ENCODE assay signal across 24 cellular contexts in the genomic region with DNA sequence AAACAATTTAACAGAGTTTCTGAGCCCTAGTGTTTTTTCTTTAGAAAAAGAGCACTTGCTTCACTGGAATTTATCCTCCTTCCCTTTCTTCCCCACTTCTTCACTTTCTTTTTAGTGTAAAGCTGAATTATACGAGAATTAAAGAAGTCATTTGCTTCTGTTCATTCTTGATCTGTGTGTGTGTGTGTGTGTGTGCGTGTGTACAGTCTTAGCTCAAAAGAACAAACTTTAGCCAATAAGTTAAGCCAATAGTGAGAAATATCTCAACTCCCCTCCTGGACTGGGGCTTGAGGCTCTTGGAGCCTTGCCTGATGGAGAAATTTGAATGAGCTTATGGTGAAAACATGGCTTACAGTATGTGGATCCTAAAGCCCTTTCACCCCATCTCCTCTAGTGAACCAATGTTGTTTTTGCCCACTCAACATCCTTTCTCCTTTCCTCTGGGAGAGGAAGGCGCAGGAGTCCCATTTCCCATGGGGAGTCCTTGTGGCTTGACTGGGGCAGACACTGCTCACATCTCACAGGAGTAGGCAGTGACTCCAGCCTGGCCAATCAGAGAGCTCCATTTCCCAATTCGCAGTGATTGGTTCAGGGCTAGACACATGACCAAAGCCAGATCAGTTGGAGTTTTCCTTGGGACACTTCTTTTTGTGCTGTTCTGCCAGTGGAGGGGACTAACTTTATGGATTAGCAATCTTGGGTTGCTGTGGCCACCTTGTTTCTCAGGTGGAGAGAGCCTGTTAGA. TPM values are rescaled to one million over a fixed set of nuclear protein-coding genes. Genes with fewer than 3 reads are reported as not detected.
DNase-seq lines count a peak whose midpoint lies in the region; ATAC-seq, FAIRE-seq and TF ChIP-seq lines count a peak whose summit lies in the region.
"Had no signal": no experiment of that assay in that cellular context is flagged by ENCODE, and none has a peak within 500 bp of the region (broad histone marks: within the 10 kb centered on the region; RNA-seq: fewer than 3 reads in every experiment).

No MANE protein-coding gene starts in this region.

- H3K4me3 ChIP-seq in IMR-90 (ENCODE audit: insufficient read depth, low read depth, low read length) (no peak overlapping the region), adipocyte (ENCODE audit: low read length) (peak overlapping the region; percentile 75), fibroblast of the aortic adventitia (ENCODE audit: low read depth, low read length) (no peak overlapping the region)

- TF ChIP-seq POLR2A in GM12891 (IDR thresholded peaks at IDR 0.05; ENCODE audit: low read depth, low read length) (no peak), IMR-90 (IDR thresholded peaks at IDR 0.05; ENCODE audit: low read depth, low read length) (no peak)

- peak overlapping the region; percentile 54 for H2AFZ ChIP-seq in IMR-90 (replicated peaks; ENCODE audit: low read length, poor library complexity)
- H2AFZ ChIP-seq: parathyroid adenoma had no signal

- H2BK120ac ChIP-seq in IMR-90 (ENCODE audit: low read depth, low read length), result peak overlapping the region; percentile 60

- no peak overlapping the region for H3K4me2 ChIP-seq in IMR-90 (ENCODE audit: low read depth, low read length)

- no peak overlapping the region for H3K27ac ChIP-seq in IMR-90 (ENCODE audit: insufficient read depth, low read length)
- H3K27ac ChIP-seq: foreskin keratinocyte, parathyroid adenoma had no signal

- peak overlapping the region; percentile 55 for H2AK9ac ChIP-seq in IMR-90 (replicated peaks; ENCODE audit: low read depth, low read length, poor library complexity)

- H3K9me3 ChIP-seq in IMR-90 (ENCODE audit: control insufficient read depth, insufficient read depth, low read length) (no peaks in the 10 kb centered on the region), adipocyte (ENCODE audit: control insufficient read depth, low read length) (no peaks in the 10 kb centered on the region)
- H3K9me3 ChIP-seq: Caco-2 had no signal

- no peak for TF ChIP-seq CTCF in IMR-90 (conservative IDR thresholded peaks at IDR 0.05; ENCODE audit: low read depth, low read length)
- TF ChIP-seq CTCF in fibroblast of the aortic adventitia (IDR thresholded peaks at IDR 0.05; ENCODE audit: insufficient read depth, low read length), result no peak
- TF ChIP-seq CTCF in GM10248 (IDR thresholded peaks at IDR 0.05; ENCODE audit: control extremely low read depth, extremely low read depth, low read depth, missing control alignments), result no peak

- H3K9ac ChIP-seq in IMR-90 (ENCODE audit: low read depth, low read length) (no peak overlapping the region), adipocyte (ENCODE audit: low read length) (peak overlapping the region; percentile 12)
- H3K9ac ChIP-seq: parathyroid adenoma had no signal

- no peak for TF ChIP-seq RAD21 in IMR-90 (IDR thresholded peaks at IDR 0.05; ENCODE audit: low read length)

- peak overlapping the region; percentile 65; the same call in 1 of the 2 replicates for H2AK5ac ChIP-seq in IMR-90 (ENCODE audit: low read depth, low read length)

- peak overlapping the region; percentile 9 for H2BK5ac ChIP-seq in IMR-90 (ENCODE audit: low read depth, low read length, poor library complexity, severe bottlenecking)

- H3K36me3 ChIP-seq in IMR-90 (ENCODE audit: control insufficient read depth, insufficient read depth, low read length), result no peaks in the 10 kb centered on the region
- no peaks in the 10 kb centered on the region for H3K36me3 ChIP-seq in adipocyte (ENCODE audit: control insufficient read depth, insufficient read depth, low read length, severe bottlenecking)

- peak overlapping the region; percentile 12; the same call in 1 of the 2 replicates for H3K14ac ChIP-seq in IMR-90 (replicated peaks; ENCODE audit: low read depth, low read length)

- DNase-seq in GM12891 (ENCODE audit: insufficient read length, low spot score) (no peak), IMR-90 (no peak), adipocyte (ENCODE audit: low read depth) (no peak), fibroblast of the aortic adventitia (ENCODE audit: low read depth) (peak; percentile 25), GM10248 (ENCODE audit: extremely low spot score) (no peak), NCI-H1105 (lab: John Stamatoyannopoulos, UW) (no peak), DMS153 (lab: John Stamatoyannopoulos, UW) (no peak)
- DNase-seq: activated CD4-positive, alpha-beta memory T cell treated with anti-CD3 and anti-CD28 coated beads for 36 hours; activated naive CD4-positive, alpha-beta T cell treated with Interleukin-2 at 50 U/mL for 16 hours; activated T-cell treated with anti-CD3 and anti-CD28 coated beads for 4 hours; Caco-2; kidney; NCI-H1436; NCI-H526; stimulated activated CD4-positive, alpha-beta T cell treated with anti-CD3 and anti-CD28 coated beads, Interleukin-2, amount 100 ng/mL, for 24 hours; stimulated activated naive CD4-positive, alpha-beta T cell treated with Interleukin-2 at 50 U/mL for 16 hours; T-helper 1 cell had no signal

- in situ Hi-C loops in IMR-90 (cut with MboI; ENCODE audit: low sequenced_read_pairs), result no loop called here

- WGBS in IMR-90 (ENCODE audit: extremely low coverage in 2 of 2, insufficient read length in 1 of 2), 2 experiments, result 100% methylated on average over 2 of the region's 4 CpGs; no CpG with 5 or more reads in 1 of the 2 experiments

- peak overlapping the region; percentile 69 for H2BK20ac ChIP-seq in IMR-90 (ENCODE audit: low read depth, low read length)

- peak overlapping the region; percentile 16; the same call in 1 of the 2 replicates for H3K18ac ChIP-seq in IMR-90 (ENCODE audit: low read depth, low read length)

- H3K9me1 ChIP-seq in IMR-90 (ENCODE audit: insufficient read depth, low read length), result no peaks in the 10 kb centered on the region

- H4K8ac ChIP-seq in IMR-90 (ENCODE audit: low read depth in 2 of 2, low read length in 2 of 2), result peak overlapping the region; percentile 27 to 63; a peak in 2 of 4 replicates

- POLR2A ChIA-PET in IMR-90 (lab: Charles Lee; ENCODE audit: unreplicated experiment) (no interaction called here), GM10248 (lab: Yijun Ruan, JAX) (no interaction called here)

- no peaks in the 10 kb centered on the region for H3K27me3 ChIP-seq in IMR-90 (ENCODE audit: control insufficient read depth, insufficient read depth, low read length)
- H3K27me3 ChIP-seq in adipocyte (replicated peaks; ENCODE audit: control insufficient read depth, insufficient read depth, low read length), result no peaks in the 10 kb centered on the region
- H3K27me3 ChIP-seq: foreskin keratinocyte had no signal

- FAIRE-seq in GM12891 (lab: Jason Lieb, UNC), result peak; percentile 13
- FAIRE-seq: colon, kidney had no signal

- intact Hi-C loops in IMR-90 (cut with micrococcal nuclease), result loop anchor here (2.0 kb wide), 1 partner anchor 17 kb away; a partner anchor contains a TSS

- peaks cover 4% of the 10 kb centered on the region; the same call in 1 of the 2 replicates for H3K4me1 ChIP-seq in IMR-90 (ENCODE audit: control insufficient read depth, insufficient read depth, low read length)
- H3K4me1 ChIP-seq in adipocyte (ENCODE audit: control insufficient read depth, insufficient read depth, low read length), result peaks cover 34% of the 10 kb centered on the region
- H3K4me1 ChIP-seq: parathyroid adenoma had no signal

- BruUV-seq in IMR-90 (replicated peaks; lab: Mats Ljungman, UMichigan), result no TSS peak

- H3K56ac ChIP-seq in IMR-90 (ENCODE audit: extremely low read depth, insufficient read depth, low read length), result no peak overlapping the region

- CTCF ChIA-PET in IMR-90 (lab: Yijun Ruan, JAX) (interaction anchor here (0.7 kb wide), 2 partner anchors 69 to 136 kb away, joined by 3 read pairs; no protein-coding TSS in a partner anchor), GM10248 (lab: Yijun Ruan, JAX) (interaction anchor here (0.5 to 1.4 kb wide), 4 partner anchors 10 to 247 kb away, joined by 3 to 4 read pairs (median 3); no protein-coding TSS in a partner anchor)

- no peaks in the 10 kb centered on the region for H4K20me1 ChIP-seq in IMR-90 (ENCODE audit: insufficient read depth, low read length)

- H2BK15ac ChIP-seq in IMR-90 (ENCODE audit: low read depth, low read length), result peak overlapping the region; percentile 66; the same call in 1 of the 3 replicates

- H4K91ac ChIP-seq in IMR-90 (ENCODE audit: insufficient read depth, low read depth, low read length), result peak overlapping the region; percentile 48

- no peak overlapping the region; the same call in 1 of the 2 replicates for H4K5ac ChIP-seq in IMR-90 (ENCODE audit: low read depth, low read length)

- H3K23ac ChIP-seq in IMR-90 (ENCODE audit: low read depth, low read length), result no peak overlapping the region

- H3K79me1 ChIP-seq in IMR-90 (ENCODE audit: low read depth in 1 of 2, low read length in 2 of 2), result no peaks in the 10 kb centered on the region

- ATAC-seq in IMR-90 (ENCODE audit: low read depth), result no peak
- ATAC-seq in GM18861 (IDR thresholded peaks at IDR 0.05; ENCODE audit: unreplicated experiment), result no peak

- dilution Hi-C loops in IMR-90 (cut with HindIII; ENCODE audit: low sequenced_read_pairs, unreplicated experiment), result no loop called here

- H3K4ac ChIP-seq in IMR-90 (ENCODE audit: low read depth, low read length), result peak overlapping the region; percentile 37

TF ChIP-seq in GM12891, 5 proteins besides CTCF, POLR2A, EP300 and RAD21:
- no peak for TF ChIP-seq POU2F2 (IDR thresholded peaks at IDR 0.05; ENCODE audit: low read depth, low read length)
- no peak for TF ChIP-seq TAF1 (IDR thresholded peaks at IDR 0.05; ENCODE audit: low read depth, low read length)
- no peak for TF ChIP-seq SPI1 (IDR thresholded peaks at IDR 0.05; ENCODE audit: low read depth, low read length)
- no peak for TF ChIP-seq POLR2AphosphoS5 (IDR thresholded peaks at IDR 0.05; ENCODE audit: low read depth, low read length)
- no peak for TF ChIP-seq PAX5 (IDR thresholded peaks at IDR 0.05; ENCODE audit: insufficient read depth, low read length, severe bottlenecking)

TF ChIP-seq in IMR-90, 13 proteins besides CTCF, POLR2A, EP300 and RAD21:
- TF ChIP-seq, protein P1, sequence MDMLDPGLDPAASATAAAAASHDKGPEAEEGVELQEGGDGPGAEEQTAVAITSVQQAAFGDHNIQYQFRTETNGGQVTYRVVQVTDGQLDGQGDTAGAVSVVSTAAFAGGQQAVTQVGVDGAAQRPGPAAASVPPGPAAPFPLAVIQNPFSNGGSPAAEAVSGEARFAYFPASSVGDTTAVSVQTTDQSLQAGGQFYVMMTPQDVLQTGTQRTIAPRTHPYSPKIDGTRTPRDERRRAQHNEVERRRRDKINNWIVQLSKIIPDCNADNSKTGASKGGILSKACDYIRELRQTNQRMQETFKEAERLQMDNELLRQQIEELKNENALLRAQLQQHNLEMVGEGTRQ (IDR thresholded peaks at IDR 0.05; ENCODE audit: low read depth, low read length), result peak; percentile 56; the same call in 1 of the 2 replicates
- no peak for TF ChIP-seq MAFK (IDR thresholded peaks at IDR 0.05; ENCODE audit: low read depth, low read length)

RNA-seq across cellular contexts. Expression of a gene that starts 16.3 kb away (rescaled TPM):
- polyA plus RNA-seq in GM12891 (2012; ENCODE audit: low read depth, missing spikeins), result 0.83 TPM
- total RNA-seq in IMR-90 (2012; rRNA removed) (not detected in 2 replicates), fibroblast of the aortic adventitia (ENCODE audit: low replicate concordance) (0.09 and 0.33 TPM in 2 replicates)
- polyA plus RNA-seq in IMR-90 (2012; rRNA removed), result 0.02 TPM in 1 of 2 replicates, not detected in the other
- polyA plus RNA-seq in IMR-90 (2012; cell fraction: cytosol; rRNA removed), result not detected in 2 replicates
- polyA plus RNA-seq in IMR-90 (2012; cell fraction: nucleus; rRNA removed; ENCODE audit: low replicate concordance), result 0.02 TPM in 1 of 2 replicates, not detected in the other
- total RNA-seq: HT-29, lung microvascular endothelial cell had no signal
- polyA plus RNA-seq: BJ had no signal
